ENCODE assay signal across 11 cellular contexts in the genomic region with DNA sequence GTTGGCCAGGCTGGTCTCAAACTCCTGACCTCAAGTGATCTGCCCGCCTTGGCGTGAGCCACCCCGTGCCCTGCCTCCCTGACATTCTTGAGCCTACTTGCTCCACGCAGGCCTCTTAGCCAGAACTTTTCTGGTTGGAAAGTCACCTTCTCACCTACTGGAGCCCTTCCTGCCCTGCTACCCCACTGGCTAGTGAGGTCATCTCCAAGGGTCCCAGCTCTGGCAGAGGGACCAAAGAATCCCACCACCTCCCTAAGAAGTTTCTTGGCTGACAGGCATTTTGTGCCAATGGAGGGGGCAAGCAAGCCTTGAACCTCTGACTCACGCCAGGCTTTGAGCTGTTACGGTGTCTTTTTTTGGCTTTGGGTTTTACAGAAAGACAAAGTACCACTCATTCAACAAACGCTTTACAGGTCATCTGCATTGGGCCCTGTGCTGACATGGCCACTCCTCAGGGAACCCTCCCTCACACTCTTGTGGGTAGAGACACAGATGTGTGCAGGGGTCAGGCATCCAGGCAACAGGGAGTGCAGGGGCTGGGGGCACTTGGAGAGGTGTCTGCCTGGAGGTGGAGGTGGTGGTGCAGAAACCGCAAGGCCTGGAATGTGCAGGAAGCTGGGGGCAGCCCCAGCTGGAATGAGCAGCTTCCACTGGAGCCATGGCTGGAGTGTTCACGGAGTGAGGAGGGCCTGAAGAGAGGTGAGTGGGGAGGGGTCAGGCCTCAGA. TPM values are rescaled to one million over a fixed set of nuclear protein-coding genes. Genes with fewer than 3 reads are reported as not detected.
A peak's percentile ranks its signal among the peaks of the same experiment; 100 is the strongest.
DNase-seq lines count a peak whose midpoint lies in the region; ATAC-seq, FAIRE-seq and TF ChIP-seq lines count a peak whose summit lies in the region.
"Had no signal": no experiment of that assay in that cellular context is flagged by ENCODE, and none has a peak within 500 bp of the region (broad histone marks: within the 10 kb centered on the region; RNA-seq: fewer than 3 reads in every experiment).

No MANE protein-coding gene starts in this region.

- 95 to 97% (median 97%) methylated on average over 9 of the region's 9 CpGs for WGBS in heart left ventricle, 4 donors
- WGBS in tibial nerve, 2 donors: 91% methylated on average over 9 of the region's 9 CpGs

- H3K27ac ChIP-seq in heart left ventricle (peak overlapping the region in 7 of 12 donors; percentile 74 to 90 (median 82)), kidney (ENCODE audit: low read depth in 2 of 2, low read length in 2 of 2) (no peak overlapping the region), tibial nerve (peak overlapping the region in 3 of 4 donors; percentile 81 to 94 (median 87))
- H3K27ac ChIP-seq: parathyroid adenoma had no signal

- no peaks in the 10 kb centered on the region for H3K9me3 Mint-ChIP-seq in activated T-helper 17 cell treated with anti-CD3 and anti-CD28 coated beads, Interleukin-2, amount 50 U/mL, for 72 hours

- no peak for FAIRE-seq in kidney (lab: Jason Lieb, UNC)
- FAIRE-seq: islet of Langerhans had no signal

- H3K4me1 ChIP-seq in heart left ventricle (peaks cover 0 to 21% (median 8%) of the 10 kb centered on the region in 12 donors), kidney (ENCODE audit: control insufficient read depth in 1 of 2, insufficient read depth in 1 of 2, low read depth in 1 of 2, low read length in 2 of 2) (peaks cover 0 to 8% of the 10 kb centered on the region in 2 donors), tibial nerve (peaks cover 0 to 17% (median 12%) of the 10 kb centered on the region in 4 donors)
- H3K4me1 ChIP-seq: parathyroid adenoma had no signal

- H3K27me3 ChIP-seq in heart left ventricle: no peaks in the 10 kb centered on the region
- no peaks in the 10 kb centered on the region for H3K27me3 ChIP-seq in tibial nerve

- no peak overlapping the region for H3K27ac Mint-ChIP-seq in activated T-helper 17 cell treated with anti-CD3 and anti-CD28 coated beads, Interleukin-2, amount 50 U/mL, for 72 hours

- peaks cover 15% of the 10 kb centered on the region for H3K36me3 Mint-ChIP-seq in activated T-helper 17 cell treated with anti-CD3 and anti-CD28 coated beads, Interleukin-2, amount 50 U/mL, for 72 hours (ENCODE audit: low read depth)

- peaks cover 30% of the 10 kb centered on the region for H3K4me1 Mint-ChIP-seq in activated T-helper 17 cell treated with anti-CD3 and anti-CD28 coated beads, Interleukin-2, amount 50 U/mL, for 72 hours

- no peak for TF ChIP-seq POLR2A in heart left ventricle (IDR thresholded peaks at IDR 0.05)
- TF ChIP-seq POLR2A in tibial nerve (IDR thresholded peaks at IDR 0.05): no peak

- H3K36me3 ChIP-seq in heart left ventricle (no peaks in the 10 kb centered on the region), kidney (ENCODE audit: control insufficient read depth in 1 of 2, insufficient read depth in 2 of 2, low read length in 2 of 2) (no peaks in the 10 kb centered on the region), tibial nerve (no peaks in the 10 kb centered on the region)

- no peak overlapping the region for H3K4me3 ChIP-seq in heart left ventricle
- H3K4me3 ChIP-seq in kidney (ENCODE audit: low read length in 2 of 2): no peak overlapping the region
- no peak overlapping the region for H3K4me3 ChIP-seq in tibial nerve

- no peaks in the 10 kb centered on the region for H3K27me3 Mint-ChIP-seq in activated T-helper 17 cell treated with anti-CD3 and anti-CD28 coated beads, Interleukin-2, amount 50 U/mL, for 72 hours

- ATAC-seq in heart left ventricle: no peak
- no peak for ATAC-seq in Right ventricle myocardium inferior
- no peak for ATAC-seq in activated T-helper 17 cell treated with anti-CD3 and anti-CD28 coated beads, Interleukin-2, amount 50 U/mL, for 72 hours (replicated peaks)

- DNase-seq in heart left ventricle (peak in 1 of 5 donors; percentile 50), Right ventricle myocardium inferior (ENCODE audit: missing footprints) (no peak), kidney (peak; percentile 59), tibial nerve (ENCODE audit: low spot score in 2 of 2) (no peak), superior temporal gyrus (ENCODE audit: extremely low spot score) (no peak), D341Med (ENCODE audit: low spot score) (no peak), OCI-M1 (lab: John Stamatoyannopoulos, UW) (no peak)
- DNase-seq: NCI-H1930 had no signal

- H3K4me3 Mint-ChIP-seq in activated T-helper 17 cell treated with anti-CD3 and anti-CD28 coated beads, Interleukin-2, amount 50 U/mL, for 72 hours: peak overlapping the region; percentile 75

- no peak overlapping the region for H3K9ac ChIP-seq in kidney (ENCODE audit: low read length in 2 of 2)
- H3K9ac ChIP-seq: parathyroid adenoma had no signal

- H3K9me3 ChIP-seq in heart left ventricle: no peaks in the 10 kb centered on the region
- no peaks in the 10 kb centered on the region for H3K9me3 ChIP-seq in kidney (ENCODE audit: control insufficient read depth in 1 of 2, low read length in 2 of 2)
- no peaks in the 10 kb centered on the region for H3K9me3 ChIP-seq in tibial nerve

- intact Hi-C loops in heart left ventricle (cut with DNase I): loop anchor here in 2 of 10 donors (10.0 kb wide), 1 partner anchor 211 kb away; the partner anchor contains the start of gene EMSY (in 2 of the 2)
- intact Hi-C loops in Right ventricle myocardium inferior (cut with DNase I): no loop called here
- intact Hi-C loops in kidney (cut with DNase I): no loop called here

- no peak for TF ChIP-seq EP300 in tibial nerve (IDR thresholded peaks at IDR 0.05)

- TF ChIP-seq CTCF in heart left ventricle (IDR thresholded peaks at IDR 0.05) (no peak), kidney (IDR thresholded peaks at IDR 0.05; ENCODE audit: borderline replicate concordance, extremely low read depth, insufficient read depth) (no peak), tibial nerve (IDR thresholded peaks at IDR 0.05) (no peak)

RNA-seq across cellular contexts. Expression of gene WNT11, which starts 27.1 kb away (rescaled TPM):
- total RNA-seq in heart left ventricle (10 to 100 TPM in 2 of 9 donors, 1 to 10 TPM in 7; 5.0 to 20.9 (median 9.2) TPM), Right ventricle myocardium inferior (18.2 TPM), kidney (2.2 TPM), tibial nerve (10 to 100 TPM; 14.2 to 65.7 (median 27.5) TPM)
- polyA plus RNA-seq in heart left ventricle (1 to 10 TPM; 3.8 to 6.7 TPM), kidney (ENCODE audit: insufficient read depth, low read depth, low replicate concordance) (0.80 TPM)
- not detected for total RNA-seq in activated T-helper 17 cell treated with anti-CD3 and anti-CD28 coated beads, Interleukin-2, amount 50 U/mL, for 72 hours

Comparison
In these comparisons a context has a peak if more than half of its experiments do, and no peak if none do; other contexts are left out.
1. H3K27ac ChIP-seq: peak in heart left ventricle (7 of 12) and tibial nerve (3 of 4); none in kidney (0 of 2).